Comparison of ENCODE assay signal across 8 cellular contexts in the genomic region with DNA sequence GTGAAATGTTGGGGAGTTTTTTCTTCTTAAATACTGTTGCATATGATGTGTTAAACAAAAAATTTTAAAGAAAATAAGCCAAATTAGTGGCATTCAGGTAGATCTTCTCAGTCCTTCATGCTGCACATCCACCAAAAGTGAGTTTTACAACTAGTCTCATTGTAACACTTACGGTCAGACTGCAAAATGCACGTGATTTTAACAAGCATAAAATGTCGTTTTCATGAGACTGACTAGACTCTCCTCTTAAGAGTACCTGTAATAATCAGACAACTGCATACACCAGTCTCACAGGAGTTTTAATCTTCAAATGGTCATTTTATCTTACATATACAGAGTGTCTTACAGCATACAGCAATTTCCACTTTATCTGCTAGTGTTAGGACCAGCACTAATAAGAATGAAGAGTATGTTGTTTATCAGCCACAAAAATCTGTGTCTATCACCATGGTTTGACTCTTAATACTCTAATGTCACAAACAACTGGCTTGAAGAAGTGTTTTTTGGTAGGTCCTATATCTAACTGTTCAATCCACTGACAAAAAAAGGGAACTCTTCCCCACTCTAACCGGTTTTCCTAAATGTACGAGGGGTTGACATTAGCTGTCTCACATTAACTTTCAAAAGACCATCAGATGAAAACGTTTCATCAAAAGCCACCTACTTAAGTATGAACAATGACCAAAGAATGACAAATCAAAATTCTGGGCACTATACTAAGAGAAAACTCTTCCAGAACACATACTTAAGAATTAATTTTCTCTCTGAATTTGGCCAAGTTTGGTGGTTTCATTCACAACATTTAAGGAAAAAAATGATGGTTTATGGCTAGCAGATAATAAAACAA. TPM values are rescaled to one million over a fixed set of nuclear protein-coding genes. Genes with fewer than 3 reads are reported as not detected.
DNase-seq lines count a peak whose midpoint lies in the region; ATAC-seq and TF ChIP-seq lines count a peak whose summit lies in the region.

No MANE protein-coding gene starts in this region.

- 14 to 32% (median 20%) methylated on average over 6 of the region's 6 CpGs for WGBS in stomach, 5 donors

- DNase-seq in activated T-cell treated with anti-CD3 and anti-CD28 coated beads, Interleukin-2, amount 50 U/mL, for 72 hours: no peak
- no peak for DNase-seq in activated T-cell treated with anti-CD3 and anti-CD28 coated beads, Interleukin-2, amount 50 U/mL, for 48 hours
- no peak for DNase-seq in activated naive CD4-positive, alpha-beta T cell treated with anti-CD3 and anti-CD28 coated beads, Interleukin-2, amount 50 U/mL, for 72 hours (ENCODE audit: low spot score in 2 of 2)
- peak; percentile 56 for DNase-seq in inferior parietal cortex (ENCODE audit: extremely low spot score)
- no peak for DNase-seq in stomach
- no peak for DNase-seq in DMS114 treated with DMSO at 0.1 percent for 48 hours (lab: John Stamatoyannopoulos, UW; ENCODE audit: unreplicated experiment)

- H3K36me3 Mint-ChIP-seq in activated T-cell treated with anti-CD3 and anti-CD28 coated beads, Interleukin-2, amount 50 U/mL, for 72 hours (ENCODE audit: insufficient read depth in 2 of 2): peaks cover 9 to 11% of the 10 kb centered on the region in 2 donors
- peaks cover 11 to 23% of the 10 kb centered on the region in 2 donors for H3K36me3 Mint-ChIP-seq in activated naive CD4-positive, alpha-beta T cell treated with anti-CD3 and anti-CD28 coated beads, Interleukin-2, amount 50 U/mL, for 72 hours

- H3K27me3 Mint-ChIP-seq in activated T-cell treated with anti-CD3 and anti-CD28 coated beads, Interleukin-2, amount 50 U/mL, for 72 hours (ENCODE audit: low read depth): no peaks in the 10 kb centered on the region

- intact Hi-C loops in stomach (cut with DNase I; ENCODE audit: low total_unique reads): no loop called here

- no peak for TF ChIP-seq EP300 in stomach (IDR thresholded peaks at IDR 0.05)

- H3K27ac Mint-ChIP-seq in activated T-cell treated with anti-CD3 and anti-CD28 coated beads, Interleukin-2, amount 50 U/mL, for 72 hours: peak overlapping the region; percentile 99
- H3K27ac Mint-ChIP-seq in activated naive CD4-positive, alpha-beta T cell treated with anti-CD3 and anti-CD28 coated beads, Interleukin-2, amount 50 U/mL, for 72 hours: peak overlapping the region; percentile 91 to 97

- no peaks in the 10 kb centered on the region for H3K9me3 ChIP-seq in stomach

- H3K9me3 Mint-ChIP-seq in activated T-cell treated with anti-CD3 and anti-CD28 coated beads, Interleukin-2, amount 50 U/mL, for 72 hours: no peaks in the 10 kb centered on the region
- no peaks in the 10 kb centered on the region for H3K9me3 Mint-ChIP-seq in activated naive CD4-positive, alpha-beta T cell treated with anti-CD3 and anti-CD28 coated beads, Interleukin-2, amount 50 U/mL, for 72 hours

- peaks cover 39% of the 10 kb centered on the region for H3K4me1 Mint-ChIP-seq in activated T-cell treated with anti-CD3 and anti-CD28 coated beads, Interleukin-2, amount 50 U/mL, for 72 hours (ENCODE audit: low read depth)

- H3K27ac ChIP-seq in stomach: peak overlapping the region in 4 of 5 donors; percentile 95 to 98 (median 96)

- peaks cover 14 to 45% (median 31%) of the 10 kb centered on the region in 4 donors for H3K4me1 ChIP-seq in stomach

- no peaks in the 10 kb centered on the region for H3K36me3 ChIP-seq in stomach

- no peak for ATAC-seq in activated T-cell treated with anti-CD3 and anti-CD28 coated beads, Interleukin-2, amount 50 U/mL, for 72 hours (replicated peaks in 1 of 2)
- ATAC-seq in activated naive CD4-positive, alpha-beta T cell treated with anti-CD3 and anti-CD28 coated beads, Interleukin-2, amount 50 U/mL, for 72 hours: no peak
- ATAC-seq in GM21786 (IDR thresholded peaks at IDR 0.05; ENCODE audit: unreplicated experiment) (no peak), GM18505 (IDR thresholded peaks at IDR 0.05; ENCODE audit: unreplicated experiment) (no peak)

- no peak for TF ChIP-seq POLR2A in stomach (IDR thresholded peaks at IDR 0.05)
- no peak for TF ChIP-seq POLR2A in GM18505 (IDR thresholded peaks at IDR 0.05; ENCODE audit: borderline replicate concordance, extremely low read depth, insufficient read depth, insufficient read length)

- peak overlapping the region; percentile 98 for H3K4me3 Mint-ChIP-seq in activated T-cell treated with anti-CD3 and anti-CD28 coated beads, Interleukin-2, amount 50 U/mL, for 72 hours

- peak overlapping the region; percentile 70 to 89 (median 82) for H3K4me3 ChIP-seq in stomach

- H3K27me3 ChIP-seq in stomach: no peaks in the 10 kb centered on the region

- TF ChIP-seq CTCF in stomach (IDR thresholded peaks at IDR 0.05): no peak

RNA-seq across cellular contexts. Expression of a gene that starts 1.5 kb away (rescaled TPM):
- 10 to 100 TPM; 45.6 to 58.4 TPM for total RNA-seq in activated T-cell treated with anti-CD3 and anti-CD28 coated beads, Interleukin-2, amount 50 U/mL, for 72 hours
- total RNA-seq in activated naive CD4-positive, alpha-beta T cell treated with anti-CD3 and anti-CD28 coated beads, Interleukin-2, amount 50 U/mL, for 72 hours: 10 to 100 TPM; 14.2 to 24.8 TPM
- total RNA-seq in stomach: 10 to 100 TPM in 3 of 5 donors, 1 to 10 TPM in 1, under 1 TPM in 1; 0.87 to 39.7 (median 17.9) TPM
- polyA plus RNA-seq in stomach: 10 to 100 TPM; 13.5 to 15.1 (median 13.9) TPM

RNA-seq across cellular contexts. Expression of a gene that starts 42.5 kb away (rescaled TPM):
- 10 to 100 TPM; 18.4 to 22.9 TPM for total RNA-seq in activated T-cell treated with anti-CD3 and anti-CD28 coated beads, Interleukin-2, amount 50 U/mL, for 72 hours
- total RNA-seq in activated naive CD4-positive, alpha-beta T cell treated with anti-CD3 and anti-CD28 coated beads, Interleukin-2, amount 50 U/mL, for 72 hours: 10 to 100 TPM; 15.8 to 19.0 TPM
- 10 to 100 TPM in 4 of 5 donors, under 1 TPM in 1; 0.29 to 85.7 (median 30.1) TPM for total RNA-seq in stomach
- polyA plus RNA-seq in stomach: 1 to 10 TPM; 2.0 to 4.1 (median 3.4) TPM
